ENCODE assay signal across 1 cellular context in the genomic region with DNA sequence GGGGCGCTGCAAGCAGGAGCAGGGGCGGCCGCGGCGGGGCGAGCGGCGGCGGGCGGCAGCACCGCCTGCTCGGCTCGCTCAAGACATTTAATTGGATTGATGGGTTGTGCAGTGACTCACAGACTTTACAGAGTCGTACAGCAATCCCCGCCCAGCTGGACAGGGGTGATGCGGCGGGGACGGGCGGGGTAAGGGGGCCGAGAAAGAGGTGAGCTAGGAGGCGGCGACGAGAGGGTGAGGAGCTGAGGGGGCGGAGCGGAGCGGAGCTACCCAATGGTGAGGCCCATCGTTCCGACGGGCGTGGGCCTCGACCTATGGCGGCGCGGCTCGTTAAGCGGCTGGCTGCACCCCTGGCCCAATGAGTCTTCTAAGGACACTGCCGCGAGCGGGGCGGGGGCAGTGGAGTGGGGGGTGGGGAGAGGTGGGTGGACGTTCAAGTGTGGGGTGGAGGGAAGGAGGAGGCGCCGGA.
TF ChIP-seq lines count a peak whose summit lies in the region.

No MANE protein-coding gene starts in this region.

TF ChIP-seq in K562, 482 proteins besides CTCF, POLR2A, EP300 and RAD21 (continued from another document and continues in another):
- TF ChIP-seq, protein P1, sequence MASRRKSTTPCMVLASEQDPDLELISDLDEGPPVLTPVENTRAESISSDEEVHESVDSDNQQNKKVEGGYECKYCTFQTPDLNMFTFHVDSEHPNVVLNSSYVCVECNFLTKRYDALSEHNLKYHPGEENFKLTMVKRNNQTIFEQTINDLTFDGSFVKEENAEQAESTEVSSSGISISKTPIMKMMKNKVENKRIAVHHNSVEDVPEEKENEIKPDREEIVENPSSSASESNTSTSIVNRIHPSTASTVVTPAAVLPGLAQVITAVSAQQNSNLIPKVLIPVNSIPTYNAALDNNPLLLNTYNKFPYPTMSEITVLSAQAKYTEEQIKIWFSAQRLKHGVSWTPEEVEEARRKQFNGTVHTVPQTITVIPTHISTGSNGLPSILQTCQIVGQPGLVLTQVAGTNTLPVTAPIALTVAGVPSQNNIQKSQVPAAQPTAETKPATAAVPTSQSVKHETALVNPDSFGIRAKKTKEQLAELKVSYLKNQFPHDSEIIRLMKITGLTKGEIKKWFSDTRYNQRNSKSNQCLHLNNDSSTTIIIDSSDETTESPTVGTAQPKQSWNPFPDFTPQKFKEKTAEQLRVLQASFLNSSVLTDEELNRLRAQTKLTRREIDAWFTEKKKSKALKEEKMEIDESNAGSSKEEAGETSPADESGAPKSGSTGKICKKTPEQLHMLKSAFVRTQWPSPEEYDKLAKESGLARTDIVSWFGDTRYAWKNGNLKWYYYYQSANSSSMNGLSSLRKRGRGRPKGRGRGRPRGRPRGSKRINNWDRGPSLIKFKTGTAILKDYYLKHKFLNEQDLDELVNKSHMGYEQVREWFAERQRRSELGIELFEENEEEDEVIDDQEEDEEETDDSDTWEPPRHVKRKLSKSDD (conservative IDR thresholded peaks at IDR 0.05; ENCODE audit: low read length) = no peak
- TF ChIP-seq SAFB2 (IDR thresholded peaks at IDR 0.05; ENCODE audit: borderline replicate concordance, low read depth, low read length, severe bottlenecking) (no peak), ZBTB8A (IDR thresholded peaks at IDR 0.05; ENCODE audit: partially characterized antibody) (no peak), ZNF316 (IDR thresholded peaks at IDR 0.05) (no peak), HNRNPUL1 (IDR thresholded peaks at IDR 0.05; ENCODE audit: low read length) (no peak), MAFG (tag; conservative IDR thresholded peaks at IDR 0.05) (no peak), ZNF583 (CRISPR knock-in tag; IDR thresholded peaks at IDR 0.05) (no peak), KLF10 (CRISPR knock-in tag; IDR thresholded peaks at IDR 0.05) (no peak), POU5F1 (IDR thresholded peaks at IDR 0.05; ENCODE audit: borderline replicate concordance, low read depth, low read length, partially characterized antibody) (no peak), KLF1 (tag; IDR thresholded peaks at IDR 0.05) (no peak), PTBP1 (IDR thresholded peaks at IDR 0.05; ENCODE audit: low read depth, low read length) (no peak), PYGO2 (tag; IDR thresholded peaks at IDR 0.05) (no peak), XRCC3 (IDR thresholded peaks at IDR 0.05) (no peak), FOS (IDR thresholded peaks at IDR 0.05; ENCODE audit: extremely low read depth, insufficient read length) (no peak), ZNF197 (CRISPR knock-in tag; IDR thresholded peaks at IDR 0.05; ENCODE audit: low read depth) (no peak), ZSCAN32 (CRISPR knock-in tag; IDR thresholded peaks at IDR 0.05) (no peak), EGR1 (conservative IDR thresholded peaks at IDR 0.05) (peak; percentile 72), NCOR1 (IDR thresholded peaks at IDR 0.05) (peak; percentile 56; the same call in 1 of the 2 replicates), ETV1 (tag; conservative IDR thresholded peaks at IDR 0.05; ENCODE audit: low read depth) (no peak), TBL1XR1 (IDR thresholded peaks at IDR 0.05; ENCODE audit: low read length in 2 of 2) (peak in 1 of 2 experiments; percentile 28; a peak in 1 of 4 replicates), LCOR (CRISPR knock-in tag; IDR thresholded peaks at IDR 0.05) (no peak), MBD2 (IDR thresholded peaks at IDR 0.05; ENCODE audit: borderline replicate concordance, low read depth) (peak; percentile 95), ZNF707 (CRISPR knock-in tag; conservative IDR thresholded peaks at IDR 0.05) (no peak), ZNF780A (CRISPR knock-in tag; IDR thresholded peaks at IDR 0.05) (no peak), CBX8 (IDR thresholded peaks at IDR 0.05; ENCODE audit: borderline replicate concordance, extremely low read depth, low read depth, low read length, poor library complexity, severe bottlenecking) (no peak), SNRNP70 (optimal IDR thresholded peaks at IDR 0.05; ENCODE audit: low read depth, low read length) (no peak), YY1 (IDR thresholded peaks at IDR 0.05; ENCODE audit: borderline replicate concordance in 1 of 3, control insufficient read depth in 1 of 3, extremely low read depth in 1 of 3, insufficient read depth in 3 of 3, insufficient read length in 1 of 3, insufficient replicate concordance in 2 of 3, low read depth in 1 of 3, low read length in 2 of 3) (peak in 2 of 3 experiments; percentile 76 to 83), SOX6 (IDR thresholded peaks at IDR 0.05) (no peak), KLF16 (IDR thresholded peaks at IDR 0.05) (no peak), CSDE1 (IDR thresholded peaks at IDR 0.05) (no peak), SMAD3 (CRISPR knock-in tag; conservative IDR thresholded peaks at IDR 0.05) (no peak)
- TF ChIP-seq, protein P2, sequence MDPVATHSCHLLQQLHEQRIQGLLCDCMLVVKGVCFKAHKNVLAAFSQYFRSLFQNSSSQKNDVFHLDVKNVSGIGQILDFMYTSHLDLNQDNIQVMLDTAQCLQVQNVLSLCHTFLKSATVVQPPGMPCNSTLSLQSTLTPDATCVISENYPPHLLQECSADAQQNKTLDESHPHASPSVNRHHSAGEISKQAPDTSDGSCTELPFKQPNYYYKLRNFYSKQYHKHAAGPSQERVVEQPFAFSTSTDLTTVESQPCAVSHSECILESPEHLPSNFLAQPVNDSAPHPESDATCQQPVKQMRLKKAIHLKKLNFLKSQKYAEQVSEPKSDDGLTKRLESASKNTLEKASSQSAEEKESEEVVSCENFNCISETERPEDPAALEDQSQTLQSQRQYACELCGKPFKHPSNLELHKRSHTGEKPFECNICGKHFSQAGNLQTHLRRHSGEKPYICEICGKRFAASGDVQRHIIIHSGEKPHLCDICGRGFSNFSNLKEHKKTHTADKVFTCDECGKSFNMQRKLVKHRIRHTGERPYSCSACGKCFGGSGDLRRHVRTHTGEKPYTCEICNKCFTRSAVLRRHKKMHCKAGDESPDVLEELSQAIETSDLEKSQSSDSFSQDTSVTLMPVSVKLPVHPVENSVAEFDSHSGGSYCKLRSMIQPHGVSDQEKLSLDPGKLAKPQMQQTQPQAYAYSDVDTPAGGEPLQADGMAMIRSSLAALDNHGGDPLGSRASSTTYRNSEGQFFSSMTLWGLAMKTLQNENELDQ (CRISPR knock-in tag; IDR thresholded peaks at IDR 0.05; ENCODE audit: borderline replicate concordance) = no peak
- TF ChIP-seq, protein P3, sequence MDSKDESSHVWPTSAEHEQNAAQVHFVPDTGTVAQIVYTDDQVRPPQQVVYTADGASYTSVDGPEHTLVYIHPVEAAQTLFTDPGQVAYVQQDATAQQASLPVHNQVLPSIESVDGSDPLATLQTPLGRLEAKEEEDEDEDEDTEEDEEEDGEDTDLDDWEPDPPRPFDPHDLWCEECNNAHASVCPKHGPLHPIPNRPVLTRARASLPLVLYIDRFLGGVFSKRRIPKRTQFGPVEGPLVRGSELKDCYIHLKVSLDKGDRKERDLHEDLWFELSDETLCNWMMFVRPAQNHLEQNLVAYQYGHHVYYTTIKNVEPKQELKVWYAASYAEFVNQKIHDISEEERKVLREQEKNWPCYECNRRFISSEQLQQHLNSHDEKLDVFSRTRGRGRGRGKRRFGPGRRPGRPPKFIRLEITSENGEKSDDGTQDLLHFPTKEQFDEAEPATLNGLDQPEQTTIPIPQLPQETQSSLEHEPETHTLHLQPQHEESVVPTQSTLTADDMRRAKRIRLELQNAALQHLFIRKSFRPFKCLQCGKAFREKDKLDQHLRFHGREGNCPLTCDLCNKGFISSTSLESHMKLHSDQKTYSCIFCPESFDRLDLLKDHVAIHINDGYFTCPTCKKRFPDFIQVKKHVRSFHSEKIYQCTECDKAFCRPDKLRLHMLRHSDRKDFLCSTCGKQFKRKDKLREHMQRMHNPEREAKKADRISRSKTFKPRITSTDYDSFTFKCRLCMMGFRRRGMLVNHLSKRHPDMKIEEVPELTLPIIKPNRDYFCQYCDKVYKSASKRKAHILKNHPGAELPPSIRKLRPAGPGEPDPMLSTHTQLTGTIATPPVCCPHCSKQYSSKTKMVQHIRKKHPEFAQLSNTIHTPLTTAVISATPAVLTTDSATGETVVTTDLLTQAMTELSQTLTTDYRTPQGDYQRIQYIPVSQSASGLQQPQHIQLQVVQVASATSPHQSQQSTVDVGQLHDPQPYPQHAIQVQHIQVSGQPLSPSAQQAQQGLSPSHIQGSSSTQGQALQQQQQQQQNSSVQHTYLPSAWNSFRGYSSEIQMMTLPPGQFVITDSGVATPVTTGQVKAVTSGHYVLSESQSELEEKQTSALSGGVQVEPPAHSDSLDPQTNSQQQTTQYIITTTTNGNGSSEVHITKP (IDR thresholded peaks at IDR 0.05; ENCODE audit: partially characterized antibody) = no peak
- TF ChIP-seq, protein P4, sequence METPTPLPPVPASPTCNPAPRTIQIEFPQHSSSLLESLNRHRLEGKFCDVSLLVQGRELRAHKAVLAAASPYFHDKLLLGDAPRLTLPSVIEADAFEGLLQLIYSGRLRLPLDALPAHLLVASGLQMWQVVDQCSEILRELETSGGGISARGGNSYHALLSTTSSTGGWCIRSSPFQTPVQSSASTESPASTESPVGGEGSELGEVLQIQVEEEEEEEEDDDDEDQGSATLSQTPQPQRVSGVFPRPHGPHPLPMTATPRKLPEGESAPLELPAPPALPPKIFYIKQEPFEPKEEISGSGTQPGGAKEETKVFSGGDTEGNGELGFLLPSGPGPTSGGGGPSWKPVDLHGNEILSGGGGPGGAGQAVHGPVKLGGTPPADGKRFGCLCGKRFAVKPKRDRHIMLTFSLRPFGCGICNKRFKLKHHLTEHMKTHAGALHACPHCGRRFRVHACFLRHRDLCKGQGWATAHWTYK (CRISPR knock-in tag; IDR thresholded peaks at IDR 0.05) = no peak
- TF ChIP-seq, protein P5, sequence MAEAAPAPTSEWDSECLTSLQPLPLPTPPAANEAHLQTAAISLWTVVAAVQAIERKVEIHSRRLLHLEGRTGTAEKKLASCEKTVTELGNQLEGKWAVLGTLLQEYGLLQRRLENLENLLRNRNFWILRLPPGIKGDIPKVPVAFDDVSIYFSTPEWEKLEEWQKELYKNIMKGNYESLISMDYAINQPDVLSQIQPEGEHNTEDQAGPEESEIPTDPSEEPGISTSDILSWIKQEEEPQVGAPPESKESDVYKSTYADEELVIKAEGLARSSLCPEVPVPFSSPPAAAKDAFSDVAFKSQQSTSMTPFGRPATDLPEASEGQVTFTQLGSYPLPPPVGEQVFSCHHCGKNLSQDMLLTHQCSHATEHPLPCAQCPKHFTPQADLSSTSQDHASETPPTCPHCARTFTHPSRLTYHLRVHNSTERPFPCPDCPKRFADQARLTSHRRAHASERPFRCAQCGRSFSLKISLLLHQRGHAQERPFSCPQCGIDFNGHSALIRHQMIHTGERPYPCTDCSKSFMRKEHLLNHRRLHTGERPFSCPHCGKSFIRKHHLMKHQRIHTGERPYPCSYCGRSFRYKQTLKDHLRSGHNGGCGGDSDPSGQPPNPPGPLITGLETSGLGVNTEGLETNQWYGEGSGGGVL (CRISPR knock-in tag; IDR thresholded peaks at IDR 0.05) = no peak
- TF ChIP-seq, protein P6, sequence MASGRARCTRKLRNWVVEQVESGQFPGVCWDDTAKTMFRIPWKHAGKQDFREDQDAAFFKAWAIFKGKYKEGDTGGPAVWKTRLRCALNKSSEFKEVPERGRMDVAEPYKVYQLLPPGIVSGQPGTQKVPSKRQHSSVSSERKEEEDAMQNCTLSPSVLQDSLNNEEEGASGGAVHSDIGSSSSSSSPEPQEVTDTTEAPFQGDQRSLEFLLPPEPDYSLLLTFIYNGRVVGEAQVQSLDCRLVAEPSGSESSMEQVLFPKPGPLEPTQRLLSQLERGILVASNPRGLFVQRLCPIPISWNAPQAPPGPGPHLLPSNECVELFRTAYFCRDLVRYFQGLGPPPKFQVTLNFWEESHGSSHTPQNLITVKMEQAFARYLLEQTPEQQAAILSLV (tag; IDR thresholded peaks at IDR 0.05) = no peak
- TF ChIP-seq, protein P7, sequence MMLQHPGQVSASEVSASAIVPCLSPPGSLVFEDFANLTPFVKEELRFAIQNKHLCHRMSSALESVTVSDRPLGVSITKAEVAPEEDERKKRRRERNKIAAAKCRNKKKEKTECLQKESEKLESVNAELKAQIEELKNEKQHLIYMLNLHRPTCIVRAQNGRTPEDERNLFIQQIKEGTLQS (IDR thresholded peaks at IDR 0.05) = peak; percentile 73
- TF ChIP-seq, protein P7 (CRISPR knock-in tag; conservative IDR thresholded peaks at IDR 0.05) = 0 out of 2 replicates have a peak, but pooled peaks have one; percentile 37
- TF ChIP-seq, protein P8, sequence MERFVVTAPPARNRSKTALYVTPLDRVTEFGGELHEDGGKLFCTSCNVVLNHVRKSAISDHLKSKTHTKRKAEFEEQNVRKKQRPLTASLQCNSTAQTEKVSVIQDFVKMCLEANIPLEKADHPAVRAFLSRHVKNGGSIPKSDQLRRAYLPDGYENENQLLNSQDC (CRISPR knock-in tag; IDR thresholded peaks at IDR 0.05) = peak; percentile 76; the same call in 1 of the 2 replicates
- TF ChIP-seq, protein P9, sequence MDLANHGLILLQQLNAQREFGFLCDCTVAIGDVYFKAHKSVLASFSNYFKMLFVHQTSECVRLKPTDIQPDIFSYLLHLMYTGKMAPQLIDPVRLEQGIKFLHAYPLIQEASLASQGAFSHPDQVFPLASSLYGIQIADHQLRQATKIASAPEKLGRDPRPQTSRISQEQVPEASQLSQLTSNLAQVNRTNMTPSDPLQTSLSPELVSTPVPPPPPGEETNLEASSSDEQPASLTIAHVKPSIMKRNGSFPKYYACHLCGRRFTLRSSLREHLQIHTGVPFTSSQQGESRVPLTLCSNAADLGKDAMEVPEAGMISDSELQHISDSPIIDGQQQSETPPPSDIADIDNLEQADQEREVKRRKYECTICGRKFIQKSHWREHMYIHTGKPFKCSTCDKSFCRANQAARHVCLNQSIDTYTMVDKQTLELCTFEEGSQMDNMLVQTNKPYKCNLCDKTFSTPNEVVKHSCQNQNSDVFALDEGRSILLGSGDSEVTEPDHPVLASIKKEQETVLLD (IDR thresholded peaks at IDR 0.05) = no peak
- TF ChIP-seq, protein P10, sequence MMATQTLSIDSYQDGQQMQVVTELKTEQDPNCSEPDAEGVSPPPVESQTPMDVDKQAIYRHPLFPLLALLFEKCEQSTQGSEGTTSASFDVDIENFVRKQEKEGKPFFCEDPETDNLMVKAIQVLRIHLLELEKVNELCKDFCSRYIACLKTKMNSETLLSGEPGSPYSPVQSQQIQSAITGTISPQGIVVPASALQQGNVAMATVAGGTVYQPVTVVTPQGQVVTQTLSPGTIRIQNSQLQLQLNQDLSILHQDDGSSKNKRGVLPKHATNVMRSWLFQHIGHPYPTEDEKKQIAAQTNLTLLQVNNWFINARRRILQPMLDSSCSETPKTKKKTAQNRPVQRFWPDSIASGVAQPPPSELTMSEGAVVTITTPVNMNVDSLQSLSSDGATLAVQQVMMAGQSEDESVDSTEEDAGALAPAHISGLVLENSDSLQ (IDR thresholded peaks at IDR 0.05) = peak; percentile 99
- TF ChIP-seq, protein P11, sequence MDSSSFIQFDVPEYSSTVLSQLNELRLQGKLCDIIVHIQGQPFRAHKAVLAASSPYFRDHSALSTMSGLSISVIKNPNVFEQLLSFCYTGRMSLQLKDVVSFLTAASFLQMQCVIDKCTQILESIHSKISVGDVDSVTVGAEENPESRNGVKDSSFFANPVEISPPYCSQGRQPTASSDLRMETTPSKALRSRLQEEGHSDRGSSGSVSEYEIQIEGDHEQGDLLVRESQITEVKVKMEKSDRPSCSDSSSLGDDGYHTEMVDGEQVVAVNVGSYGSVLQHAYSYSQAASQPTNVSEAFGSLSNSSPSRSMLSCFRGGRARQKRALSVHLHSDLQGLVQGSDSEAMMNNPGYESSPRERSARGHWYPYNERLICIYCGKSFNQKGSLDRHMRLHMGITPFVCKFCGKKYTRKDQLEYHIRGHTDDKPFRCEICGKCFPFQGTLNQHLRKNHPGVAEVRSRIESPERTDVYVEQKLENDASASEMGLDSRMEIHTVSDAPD (CRISPR knock-in tag; IDR thresholded peaks at IDR 0.05) = no peak
